Comparison of ENCODE assay signal across 22 cellular contexts in genomic region chr5:149956685-149957084, GRCh38. TPM values are rescaled to one million over a fixed set of nuclear protein-coding genes. Genes with fewer than 3 reads are reported as not detected.
"Had no signal": no experiment of that assay in that cellular context is flagged by ENCODE, and none has a peak within 500 bp of the region (broad histone marks: within the 10 kb centered on the region; RNA-seq: fewer than 3 reads in every experiment).

No MANE protein-coding gene starts in this region.

- DNase-seq: activated CD4-positive, alpha-beta T cell treated with anti-CD3 and anti-CD28 coated beads, Interleukin-2, amount 10 ng/mL, durations not matched to agents 24 days and 14 days; activated CD4-positive, CD25-positive, alpha-beta regulatory T cell; activated CD8-positive, alpha-beta T cell treated with anti-CD3 and anti-CD28 coated beads, Interleukin-2, amount 10 ng/mL, durations not matched to agents 7 days and 5 days; activated naive CD4-positive, alpha-beta T cell treated with anti-CD3 and anti-CD28 coated beads, Interleukin-2, amount 10 ng/mL, durations not matched to agents 7 days and 5 days; activated naive CD8-positive, alpha-beta T cell treated with anti-CD3 and anti-CD28 coated beads, Interleukin-2, amount 50 U/mL, for 24 hours; activated T-cell treated with anti-CD3 and anti-CD28 coated beads, Interleukin-2, amount 50 U/mL, for 4 hours; anterior cingulate cortex; brain microvascular endothelial cell; cortex of kidney; erythroblast; heart left ventricle; left ventricle myocardium superior; naive B cell; T-cell had no signal

- H3K36me3 ChIP-seq: brain microvascular endothelial cell, gastroesophageal sphincter, heart left ventricle, right atrium auricular region, suprapubic skin had no signal

- FAIRE-seq: endometrium had no signal

- H3K9me3 ChIP-seq: gastroesophageal sphincter, heart left ventricle, right atrium auricular region, suprapubic skin had no signal

- H3K4me3 ChIP-seq: gastroesophageal sphincter, heart left ventricle, right atrium auricular region, skin epidermis, suprapubic skin had no signal

- H3K27ac ChIP-seq: brain microvascular endothelial cell, gastroesophageal sphincter, heart left ventricle, right atrium auricular region, skin epidermis, suprapubic skin had no signal

- H3K27me3 ChIP-seq: brain microvascular endothelial cell, gastroesophageal sphincter, heart left ventricle, right atrium auricular region, suprapubic skin had no signal

- ATAC-seq: activated CD8-positive, alpha-beta T cell treated with anti-CD3 and anti-CD28 coated beads, Interleukin-2, amount 10 ng/mL, durations not matched to agents 7 days and 5 days; activated naive CD8-positive, alpha-beta T cell treated with anti-CD3 and anti-CD28 coated beads, Interleukin-2, amount 50 U/mL, for 24 hours; activated T-cell treated with anti-CD3 and anti-CD28 coated beads, Interleukin-2, amount 50 U/mL, for 4 hours; gastroesophageal sphincter; heart left ventricle; left ventricle myocardium superior; T-cell had no signal

RNA-seq across cellular contexts. Expression of gene PDE6A, which starts 12.1 kb away (rescaled TPM):
- total RNA-seq: activated CD4-positive, alpha-beta T cell treated with anti-CD3 and anti-CD28 coated beads, Interleukin-2, amount 10 ng/mL, durations not matched to agents 24 days and 14 days; activated CD8-positive, alpha-beta T cell treated with anti-CD3 and anti-CD28 coated beads, Interleukin-2, amount 10 ng/mL, durations not matched to agents 7 days and 5 days; activated T-cell treated with anti-CD3 and anti-CD28 coated beads, Interleukin-2, amount 50 U/mL, for 4 hours; kidney epithelial cell; neural crest cell; omental fat pad; T-cell had no signal
